20 cellular contexts compared by ENCODE assay signal in genomic region chr2:118672055-118672454, GRCh38.
"Had no signal": no experiment of that assay in that cellular context is flagged by ENCODE, and none has a peak within 500 bp of the region (broad histone marks: within the 10 kb centered on the region; RNA-seq: fewer than 3 reads in every experiment).

No MANE protein-coding gene starts in this region.

- H3K4me1 Mint-ChIP-seq: IgD-negative memory B cell had no signal

- H3K27ac Mint-ChIP-seq: IgD-negative memory B cell had no signal

- H3K36me3 Mint-ChIP-seq: IgD-negative memory B cell had no signal

- ATAC-seq: HepG2 had no signal

- H3K9me3 ChIP-seq: SK-N-SH had no signal

- H3K27ac ChIP-seq: RWPE1 had no signal

- H3K4me3 Mint-ChIP-seq: IgD-negative memory B cell had no signal

- H3K9me3 Mint-ChIP-seq: IgD-negative memory B cell had no signal

- DNase-seq: KBM-7, MV-4-11, NCI-H1048, NCI-H1105, NCI-H1417, NCI-H1436 treated with DMSO at 0.1 percent for 48 hours, NCI-H1694 treated with DMSO at 0.1 percent for 48 hours, NCI-H1930, NCI-H2081, NCI-H2171, NCI-H446, NCI-H510A, NCI-H524 treated with DMSO at 0.1 percent for 48 hours, NCI-H774, SHP77, SK-N-SH, SW 1271 had no signal
